1 cellular context compared by ENCODE assay signal in genomic region chr5:179819296-179820126, GRCh38.
TF ChIP-seq lines count a peak whose summit lies in the region.

No MANE protein-coding gene starts in this region.

TF ChIP-seq in H1, 55 proteins besides CTCF, POLR2A, EP300 and RAD21:
- TF ChIP-seq SIRT6 (IDR thresholded peaks at IDR 0.05; ENCODE audit: low read length) (no peak), E2F6 (IDR thresholded peaks at IDR 0.05) (peak; percentile 87), USF2 (IDR thresholded peaks at IDR 0.05; ENCODE audit: low read length) (peak; percentile 47), ASH2L (IDR thresholded peaks at IDR 0.05; ENCODE audit: low read length) (no peak), TAF7 (optimal IDR thresholded peaks at IDR 0.05; ENCODE audit: borderline replicate concordance, low read depth, low read length) (no peak), TBP (IDR thresholded peaks at IDR 0.05; ENCODE audit: low read depth, low read length) (peak; percentile 21; the same call in 1 of the 2 replicates), MAX (IDR thresholded peaks at IDR 0.05) (peak; percentile 98), MAFK (IDR thresholded peaks at IDR 0.05; ENCODE audit: low read depth, low read length) (peak; percentile 91; the same call in 1 of the 2 replicates), SIN3A (conservative IDR thresholded peaks at IDR 0.05 in 1 of 2, IDR thresholded peaks at IDR 0.05 in 1 of 2; ENCODE audit: low read depth in 1 of 2, low read length in 2 of 2) (peak in 1 of 2 experiments; percentile 30; a peak in 1 of 4 replicates), RNF2 (IDR thresholded peaks at IDR 0.05; ENCODE audit: borderline replicate concordance, low read depth, low read length, missing control alignments, poor library complexity, severe bottlenecking) (peak; percentile 32), BACH1 (IDR thresholded peaks at IDR 0.05; ENCODE audit: low read length) (peak; percentile 98), JUND (IDR thresholded peaks at IDR 0.05; ENCODE audit: low read length) (peak; percentile 26; the same call in 1 of the 2 replicates), CREB1 (IDR thresholded peaks at IDR 0.05) (peak; percentile 31; the same call in 1 of the 2 replicates)
